Comparison of ENCODE assay signal across 8 cellular contexts in the genomic region with DNA sequence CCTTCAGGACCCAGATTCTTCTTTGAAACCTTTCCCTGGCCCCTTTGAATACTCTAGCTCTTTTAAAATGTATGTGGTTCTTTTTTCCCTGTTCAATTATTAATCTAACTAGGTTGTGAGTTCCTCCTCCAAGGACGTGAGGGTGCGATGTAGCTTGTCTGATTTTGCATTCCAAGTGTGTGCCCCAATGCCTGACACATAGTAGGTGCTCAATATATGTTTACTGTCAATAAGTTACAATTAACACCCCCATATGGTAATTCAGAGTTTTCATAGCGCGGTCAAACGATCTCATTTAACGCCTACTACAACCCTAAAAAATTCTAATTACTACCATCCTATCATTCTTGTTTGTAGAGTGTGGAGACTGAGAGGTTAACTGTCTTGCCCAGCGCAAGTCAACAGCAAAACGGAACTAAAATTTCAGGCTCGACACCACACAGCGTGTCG. TPM values are rescaled to one million over a fixed set of nuclear protein-coding genes. Genes with fewer than 3 reads are reported as not detected.
DNase-seq lines count a peak whose midpoint lies in the region; ATAC-seq and TF ChIP-seq lines count a peak whose summit lies in the region.

No MANE protein-coding gene starts in this region.

- peaks cover 23 to 43% (median 27%) of the 10 kb centered on the region in 4 donors for H3K4me1 Mint-ChIP-seq in CD4-positive, alpha-beta memory T cell
- peaks cover 22 to 28% of the 10 kb centered on the region in 2 donors for H3K4me1 Mint-ChIP-seq in effector memory CD8-positive, alpha-beta T cell (ENCODE audit: low read depth in 2 of 2)

- H3K36me3 Mint-ChIP-seq in CD4-positive, alpha-beta memory T cell, result peaks cover 0 to 17% of the 10 kb centered on the region in 2 donors
- peaks cover 18% of the 10 kb centered on the region for H3K36me3 Mint-ChIP-seq in effector memory CD8-positive, alpha-beta T cell (ENCODE audit: insufficient read depth)

- no peak for DNase-seq in CD4-positive, alpha-beta memory T cell
- DNase-seq in effector memory CD8-positive, alpha-beta T cell, result no peak
- DNase-seq in NCI-H2081 (lab: John Stamatoyannopoulos, UW), result no peak

- POLR2A ChIA-PET in CD4-positive, alpha-beta memory T cell (lab: Charles Lee; ENCODE audit: partially characterized antibody), result interaction anchor here (0.7 to 2.6 kb wide), 9 partner anchors 9 to 928 kb away, joined by 3 to 11 read pairs (median 4); a partner anchor contains a TSS

- peak overlapping the region; percentile 92 to 98 (median 96) for H3K4me3 Mint-ChIP-seq in CD4-positive, alpha-beta memory T cell
- H3K4me3 Mint-ChIP-seq in effector memory CD8-positive, alpha-beta T cell, result peak overlapping the region; percentile 93 to 99

- H3F3A ChIP-seq in OCI-LY1 (ENCODE audit: insufficient read depth, low read length), result no peaks in the 10 kb centered on the region

- peak overlapping the region; percentile 99 for H3K27ac ChIP-seq in CD4-positive, alpha-beta memory T cell (ENCODE audit: low read depth, low read length)
- no peak overlapping the region for H3K27ac ChIP-seq in OCI-LY1 (ENCODE audit: low read depth, low read length, poor library complexity, severe bottlenecking)

- H3K9ac ChIP-seq in OCI-LY1 (ENCODE audit: low read length), result peak overlapping the region; percentile 94; the same call in 1 of the 2 replicates

- H3K36me3 ChIP-seq in CD4-positive, alpha-beta memory T cell (ENCODE audit: insufficient read depth, low read length), result no peaks in the 10 kb centered on the region
- no peaks in the 10 kb centered on the region; the same call in 1 of the 2 replicates for H3K36me3 ChIP-seq in OCI-LY1 (ENCODE audit: insufficient read depth, low read length)
- H3K36me3 ChIP-seq in neuron (ENCODE audit: insufficient read depth, low read length), result no peaks in the 10 kb centered on the region

- ATAC-seq in effector memory CD8-positive, alpha-beta T cell (replicated peaks), result peak; percentile 16
- ATAC-seq in HG02852 (IDR thresholded peaks at IDR 0.05; ENCODE audit: unreplicated experiment) (no peak), HG03342 (IDR thresholded peaks at IDR 0.05; ENCODE audit: unreplicated experiment) (no peak), GM18502 (IDR thresholded peaks at IDR 0.05; ENCODE audit: poor library complexity, unreplicated experiment) (no peak)

- H3K4me1 ChIP-seq in CD4-positive, alpha-beta memory T cell (ENCODE audit: insufficient read depth, low read length), result peaks cover 33% of the 10 kb centered on the region
- H3K4me1 ChIP-seq in OCI-LY1 (ENCODE audit: insufficient read depth, low read length, severe bottlenecking) (peaks cover 32% of the 10 kb centered on the region), neuron (ENCODE audit: insufficient read depth, low read length) (peaks cover 6% of the 10 kb centered on the region)

- no peaks in the 10 kb centered on the region for H3K9me2 ChIP-seq in OCI-LY1 (ENCODE audit: low read depth, low read length)

- peaks cover 33% of the 10 kb centered on the region for H3K79me2 ChIP-seq in OCI-LY1 (ENCODE audit: insufficient read depth, low read length)

- peaks cover 0 to 8% (median 0%) of the 10 kb centered on the region in 8 donors for H3K9me3 Mint-ChIP-seq in CD4-positive, alpha-beta memory T cell
- no peaks in the 10 kb centered on the region for H3K9me3 Mint-ChIP-seq in effector memory CD8-positive, alpha-beta T cell

- peaks cover 2 to 5% of the 10 kb centered on the region in 2 donors for H3K27me3 Mint-ChIP-seq in CD4-positive, alpha-beta memory T cell
- peaks cover 0 to 1% of the 10 kb centered on the region in 2 donors for H3K27me3 Mint-ChIP-seq in effector memory CD8-positive, alpha-beta T cell

- peak overlapping the region; percentile 92 for H3K4me2 ChIP-seq in OCI-LY1 (ENCODE audit: low read length)

- H3K9me3 ChIP-seq in CD4-positive, alpha-beta memory T cell (ENCODE audit: control insufficient read depth in 1 of 2, low read length in 2 of 2), result no peaks in the 10 kb centered on the region
- no peaks in the 10 kb centered on the region for H3K9me3 ChIP-seq in OCI-LY1 (ENCODE audit: low read length)
- no peaks in the 10 kb centered on the region for H3K9me3 ChIP-seq in neuron (ENCODE audit: low read length)

- H2AFZ ChIP-seq in OCI-LY1 (ENCODE audit: low read length), result peak overlapping the region; percentile 92
- peak overlapping the region; percentile 94 for H2AFZ ChIP-seq in neuron (ENCODE audit: low read depth, low read length)

- no peak for TF ChIP-seq CTCF in OCI-LY1 (IDR thresholded peaks at IDR 0.05; ENCODE audit: low read length)

- CTCF ChIA-PET in CD4-positive, alpha-beta memory T cell (lab: Charles Lee; ENCODE audit: partially characterized antibody), result interaction anchor here (1.1 to 1.9 kb wide), 3 partner anchors 11 to 189 kb away, joined by 3 to 11 read pairs (median 3); no protein-coding TSS in a partner anchor

- H3K27me3 ChIP-seq in CD4-positive, alpha-beta memory T cell (ENCODE audit: insufficient read depth, low read length), result no peaks in the 10 kb centered on the region
- H3K27me3 ChIP-seq in OCI-LY1 (ENCODE audit: insufficient read depth, low read length) (no peaks in the 10 kb centered on the region), neuron (ENCODE audit: insufficient read depth, low read length) (no peaks in the 10 kb centered on the region)

- intact Hi-C loops in CD4-positive, alpha-beta memory T cell (cut with micrococcal nuclease), result loop anchor here (5.0 to 10.0 kb wide), 6 partner anchors 110 to 927 kb away; a partner anchor contains a TSS

- peak overlapping the region; percentile 95 to 99 (median 98) for H3K27ac Mint-ChIP-seq in CD4-positive, alpha-beta memory T cell
- peak overlapping the region; percentile 99 for H3K27ac Mint-ChIP-seq in effector memory CD8-positive, alpha-beta T cell

- H3K4me3 ChIP-seq in CD4-positive, alpha-beta memory T cell (ENCODE audit: low read length in 2 of 2), result peak overlapping the region; percentile 83 to 97
- H3K4me3 ChIP-seq in OCI-LY1 (ENCODE audit: low read depth, low read length, poor library complexity, severe bottlenecking) (peak overlapping the region; percentile 97), neuron (ENCODE audit: low read length) (peak overlapping the region; percentile 96)

- no peaks in the 10 kb centered on the region for H4K20me1 ChIP-seq in OCI-LY1 (ENCODE audit: insufficient read depth, low read length)

RNA-seq across cellular contexts. Expression of a gene that starts 0.5 kb away (rescaled TPM):
- total RNA-seq in CD4-positive, alpha-beta memory T cell, result 10 to 100 TPM; 68.4 to 71.0 TPM
- 10 to 100 TPM in 1 of 2 donors, 1 to 10 TPM in 1; 5.6 to 22.5 TPM for polyA plus RNA-seq in CD4-positive, alpha-beta memory T cell
